In genomic region chr6:168073937-168074730, GRCh38 we compare ENCODE assay signal across 33 cellular contexts. TPM values are rescaled to one million over a fixed set of nuclear protein-coding genes. Genes with fewer than 3 reads are reported as not detected.
"Had no signal": no experiment of that assay in that cellular context is flagged by ENCODE, and none has a peak within 500 bp of the region (broad histone marks: within the 10 kb centered on the region; RNA-seq: fewer than 3 reads in every experiment).

No MANE protein-coding gene starts in this region.

- H3K36me3 ChIP-seq: esophagus muscularis mucosa, gastroesophageal sphincter, heart left ventricle, left lung, neural progenitor cell, prostate gland, right atrium auricular region, sigmoid colon, tibial artery had no signal

- H3K4me3 Mint-ChIP-seq: naive thymus-derived CD4-positive, alpha-beta T cell; nephron; neural progenitor cell; stimulated activated memory B cell treated with anti-CD40 and anti-IgM and Interleukin-4, amounts not matched to agents 10 μg/mL and 1 μg/mL and 100 μg/mL, for 72 hours; type B pancreatic cell had no signal

- H3K27ac ChIP-seq: coronary artery, esophagus muscularis mucosa, foreskin keratinocyte, gastroesophageal sphincter, heart left ventricle, hepatocyte, left lung, neural progenitor cell, prostate gland, right atrium auricular region, sigmoid colon, testis, tibial artery had no signal

- H3K4me1 ChIP-seq: foreskin keratinocyte, left lung, neural progenitor cell, prostate gland, right atrium auricular region, sigmoid colon had no signal

- ATAC-seq: foreskin keratinocyte; gastroesophageal sphincter; heart left ventricle; left cardiac atrium; left lung; stimulated activated memory B cell treated with anti-CD40 and anti-IgM and Interleukin-4, amounts not matched to agents 10 μg/mL and 1 μg/mL and 100 μg/mL, for 72 hours; stimulated activated naive CD8-positive, alpha-beta T cell treated with anti-CD3 and anti-CD28 coated beads, Interleukin-15, Interleukin-2, amounts not matched to agents 100 U/mL and 50 U/mL, for 24 hours had no signal

- H3K27me3 Mint-ChIP-seq: stimulated activated memory B cell treated with anti-CD40 and anti-IgM and Interleukin-4, amounts not matched to agents 10 μg/mL and 1 μg/mL and 100 μg/mL, for 72 hours had no signal

- H3K79me2 ChIP-seq: hepatocyte had no signal

- H3K27ac Mint-ChIP-seq: naive thymus-derived CD4-positive, alpha-beta T cell; nephron; neural progenitor cell; stimulated activated memory B cell treated with anti-CD40 and anti-IgM and Interleukin-4, amounts not matched to agents 10 μg/mL and 1 μg/mL and 100 μg/mL, for 72 hours; type B pancreatic cell had no signal

- H3K9me3 Mint-ChIP-seq: nephron, neural progenitor cell, type B pancreatic cell had no signal

- FAIRE-seq: endothelial cell of umbilical vein, kidney had no signal

- H3K9me3 ChIP-seq: esophagus muscularis mucosa, gastroesophageal sphincter, heart left ventricle, left lung, prostate gland, right atrium auricular region, sigmoid colon, testis, tibial artery had no signal

- DNase-seq: dermis blood vessel endothelial cell; effector memory CD4-positive, alpha-beta T cell; foreskin keratinocyte; heart left ventricle; kidney; left cardiac atrium; left lung; mesendoderm; midbrain; naive thymus-derived CD4-positive, alpha-beta T cell; nucleus accumbens; sigmoid colon; stimulated activated CD4-positive, alpha-beta T cell treated with anti-CD3 and anti-CD28 coated beads, Interleukin-4, amount 100 ng/mL, for 4 hours; stimulated activated naive CD8-positive, alpha-beta T cell treated with anti-CD3 and anti-CD28 coated beads, Interleukin-15, Interleukin-2, amounts not matched to agents 100 U/mL and 50 U/mL, for 24 hours; substantia nigra; testis; tibial artery had no signal

- H2AFZ ChIP-seq: hepatocyte, neural progenitor cell had no signal

- H3K36me3 Mint-ChIP-seq: naive thymus-derived CD4-positive, alpha-beta T cell; neural progenitor cell; stimulated activated memory B cell treated with anti-CD40 and anti-IgM and Interleukin-4, amounts not matched to agents 10 μg/mL and 1 μg/mL and 100 μg/mL, for 72 hours; type B pancreatic cell had no signal

- H3K4me2 ChIP-seq: hepatocyte, neural progenitor cell had no signal

- H3K9ac ChIP-seq: neural progenitor cell had no signal

- H3K4me1 Mint-ChIP-seq: naive thymus-derived CD4-positive, alpha-beta T cell; stimulated activated memory B cell treated with anti-CD40 and anti-IgM and Interleukin-4, amounts not matched to agents 10 μg/mL and 1 μg/mL and 100 μg/mL, for 72 hours had no signal

- H3K27me3 ChIP-seq: heart left ventricle, hepatocyte, left lung, neural progenitor cell, right atrium auricular region, sigmoid colon, testis, tibial artery had no signal

- H3K4me3 ChIP-seq: coronary artery, esophagus muscularis mucosa, gastroesophageal sphincter, heart left ventricle, hepatocyte, left lung, neural progenitor cell, prostate gland, right atrium auricular region, sigmoid colon, tibial artery had no signal

RNA-seq across cellular contexts. Expression of gene FRMD1, which starts 4.9 kb away (rescaled TPM):
- total RNA-seq: dermis blood vessel endothelial cell; endothelial cell of umbilical vein; epithelial cell of proximal tubule; fibroblast of lung; foreskin keratinocyte; left lung; lung microvascular endothelial cell; mucosa of gallbladder; naive thymus-derived CD4-positive, alpha-beta T cell; skeletal muscle tissue had no signal
- polyA plus RNA-seq: endothelial cell of umbilical vein; fibroblast of lung; foreskin keratinocyte; hepatocyte; naive thymus-derived CD4-positive, alpha-beta T cell had no signal
